In genomic region chr2:18178736-18179349, GRCh38 we compare ENCODE assay signal across 8 cellular contexts.
DNase-seq lines count a peak whose midpoint lies in the region; ATAC-seq, FAIRE-seq and TF ChIP-seq lines count a peak whose summit lies in the region.

No MANE protein-coding gene starts in this region.

- peak; percentile 94 for ATAC-seq in GM21737 (IDR thresholded peaks at IDR 0.05; ENCODE audit: unreplicated experiment)

- no peaks in the 10 kb centered on the region for H3K9me3 ChIP-seq in vagina

- peak; percentile 15 to 57 (median 37) for TF ChIP-seq CTCF in vagina (IDR thresholded peaks at IDR 0.05)

- TF ChIP-seq POLR2A in vagina (IDR thresholded peaks at IDR 0.05) = no peak

- no peaks in the 10 kb centered on the region for H3K27me3 ChIP-seq in vagina

- no peak overlapping the region for H3K27ac ChIP-seq in vagina

- FAIRE-seq in RCC 7860 (lab: Jason Lieb, UNC) = peak; percentile 75

- no peaks in the 10 kb centered on the region for H3K36me3 ChIP-seq in vagina

- DNase-seq in stimulated activated CD4-positive, alpha-beta T cell treated with anti-CD3 and anti-CD28 coated beads, Interleukin-12 subunit alpha, Interleukin-12 subunit beta, amount 100 ng/mL, for 4 hours = peak; percentile 5
- DNase-seq in stimulated activated CD4-positive, alpha-beta T cell treated with anti-CD3 and anti-CD28 coated beads, Interleukin-4, amount 100 ng/mL, for 4 hours = no peak
- DNase-seq in HuH-7.5 (ENCODE audit: low spot score) (peak; percentile 10), RCC 7860 (ENCODE audit: low spot score) (peak; percentile 47), dermis blood vessel endothelial cell (peak; percentile 78), medulla oblongata (ENCODE audit: extremely low spot score) (peak; percentile 75), vagina (ENCODE audit: extremely low spot score in 2 of 2) (no peak)

- no peaks in the 10 kb centered on the region for H3K4me1 ChIP-seq in vagina

- intact Hi-C loops in vagina (cut with DNase I) = no loop called here

- H3K4me3 ChIP-seq in vagina = no peak overlapping the region

Comparison
In these comparisons a context has a peak if more than half of its experiments do, and no peak if none do; other contexts are left out.
1. DNase-seq: peak in stimulated activated CD4-positive, alpha-beta T cell treated with anti-CD3 and anti-CD28 coated beads, Interleukin-12 subunit alpha, Interleukin-12 subunit beta, amount 100 ng/mL, for 4 hours (single experiment), HuH-7.5 (single experiment), RCC 7860 (single experiment), dermis blood vessel endothelial cell (single experiment) and medulla oblongata (single experiment); none in stimulated activated CD4-positive, alpha-beta T cell treated with anti-CD3 and anti-CD28 coated beads, Interleukin-4, amount 100 ng/mL, for 4 hours (0 of 2) and vagina (0 of 2).